In the genomic region with DNA sequence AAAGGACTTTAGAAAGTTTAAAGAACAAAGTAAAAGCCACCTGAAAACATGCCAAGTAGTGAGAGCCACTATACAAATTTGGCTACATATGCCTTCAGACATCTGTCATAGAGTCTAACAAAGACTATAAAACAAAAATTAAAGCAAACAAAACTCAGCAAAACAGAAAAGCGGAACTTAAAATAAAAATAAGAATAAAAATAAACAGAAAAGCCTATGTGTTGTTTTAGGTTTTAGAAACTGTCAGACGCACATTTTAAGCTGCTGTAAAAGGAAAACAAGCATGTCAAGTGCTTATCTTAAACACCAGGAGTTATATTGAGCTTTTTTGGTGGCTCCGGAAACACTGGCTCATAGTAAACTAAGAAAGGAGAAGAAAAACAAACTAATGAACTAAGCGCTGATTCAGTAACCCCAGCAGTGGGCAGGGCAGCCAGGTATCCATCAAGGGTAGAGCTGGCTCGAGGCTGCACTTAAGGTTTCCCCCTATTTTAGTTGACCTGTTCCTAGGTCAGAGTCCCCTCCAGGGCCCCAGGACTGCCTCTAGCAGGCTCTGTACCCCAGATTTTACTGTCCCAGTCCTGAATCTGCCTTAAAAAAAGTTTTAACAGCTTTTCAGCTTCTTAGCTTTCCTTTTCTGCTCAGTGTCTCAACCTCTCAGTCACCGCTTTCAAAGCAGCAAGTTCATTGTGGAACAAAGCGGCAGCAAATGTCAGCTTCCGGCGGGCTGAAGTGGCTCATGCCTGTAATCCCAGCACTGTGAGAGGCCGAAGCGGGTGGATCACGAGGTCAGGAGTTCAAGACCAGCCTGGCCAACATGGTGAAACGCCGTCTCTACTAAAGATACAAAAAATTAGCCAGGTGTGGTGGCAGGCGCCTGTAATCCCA, we compare ENCODE assay signal across 8 cellular contexts. TPM values are rescaled to one million over a fixed set of nuclear protein-coding genes. Genes with fewer than 3 reads are reported as not detected.
DNase-seq lines count a peak whose midpoint lies in the region; ATAC-seq, FAIRE-seq and TF ChIP-seq lines count a peak whose summit lies in the region.

No MANE protein-coding gene starts in this region.

- no peak overlapping the region for H3K18ac ChIP-seq in neuronal stem cell (ENCODE audit: low read length)
- H3K18ac ChIP-seq in trophoblast cell (ENCODE audit: low read length) = no peak overlapping the region

- H4K8ac ChIP-seq in neuronal stem cell (ENCODE audit: low read depth, low read length) = no peak overlapping the region
- no peak overlapping the region for H4K8ac ChIP-seq in trophoblast cell (ENCODE audit: low read depth, low read length)

- no peak overlapping the region for H2BK15ac ChIP-seq in neuronal stem cell (ENCODE audit: low read length)

- H2AK5ac ChIP-seq in neuronal stem cell (ENCODE audit: low read depth, low read length) (no peak overlapping the region), trophoblast cell (ENCODE audit: low read length) (no peak overlapping the region)

- TF ChIP-seq CTCF in astrocyte of the spinal cord (IDR thresholded peaks at IDR 0.05; ENCODE audit: low read depth, low read length) = no peak

- DNase-seq in RPMI7951 (ENCODE audit: low read depth) (peak; percentile 24), astrocyte of the spinal cord (ENCODE audit: low read depth, low spot score) (peak; percentile 7), neuronal stem cell (ENCODE audit: low spot score) (no peak), trophoblast cell (no peak), HTR-8/SVneo (ENCODE audit: insufficient read length, low spot score) (no peak), H7 (no peak)

- H3K36me3 ChIP-seq in neuronal stem cell (replicated peaks in 1 of 2; ENCODE audit: control insufficient read depth in 2 of 2, insufficient read depth in 2 of 2, low read length in 2 of 2) (peaks cover 0 to 6% of the 10 kb centered on the region in 2 donors), trophoblast cell (ENCODE audit: control insufficient read depth in 1 of 2, insufficient read depth in 2 of 2, low read length in 2 of 2) (no peaks in the 10 kb centered on the region), H7 (replicated peaks; ENCODE audit: control insufficient read depth, insufficient read depth, low read length) (no peaks in the 10 kb centered on the region)

- H3K79me1 ChIP-seq in neuronal stem cell (ENCODE audit: low read depth, low read length) = no peaks in the 10 kb centered on the region
- H3K79me1 ChIP-seq in trophoblast cell (ENCODE audit: low read length) = no peaks in the 10 kb centered on the region

- H3K4me3 ChIP-seq in astrocyte of the spinal cord (ENCODE audit: low read depth, low read length) (no peak overlapping the region), neuronal stem cell (ENCODE audit: low read length in 2 of 2) (no peak overlapping the region), trophoblast cell (ENCODE audit: low read depth, low read length) (no peak overlapping the region), H7 (ENCODE audit: insufficient read depth, low read depth, low read length) (no peak overlapping the region)

- H2BK12ac ChIP-seq in neuronal stem cell (ENCODE audit: low read length) (no peak overlapping the region), trophoblast cell (ENCODE audit: low read length) (no peak overlapping the region)

- H3K4me2 ChIP-seq in neuronal stem cell (ENCODE audit: insufficient read depth, low read length, poor library complexity, severe bottlenecking) (no peak overlapping the region), trophoblast cell (ENCODE audit: low read length) (no peak overlapping the region)

- in situ Hi-C loops in astrocyte of the spinal cord (cut with HindIII; ENCODE audit: low sequenced_read_pairs) = no loop called here

- peak; percentile 64 for ATAC-seq in GM18505 (IDR thresholded peaks at IDR 0.05; ENCODE audit: unreplicated experiment)
- peak; percentile 75 for ATAC-seq in HG02588 (IDR thresholded peaks at IDR 0.05; ENCODE audit: unreplicated experiment)

- H2BK5ac ChIP-seq in neuronal stem cell (ENCODE audit: low read length) (no peak overlapping the region), trophoblast cell (ENCODE audit: low read depth, low read length, poor library complexity) (no peak overlapping the region)

- no peak overlapping the region for H4K12ac ChIP-seq in trophoblast cell (ENCODE audit: low read depth, low read length)

- TF ChIP-seq POLR2A in GM18505 (IDR thresholded peaks at IDR 0.05; ENCODE audit: borderline replicate concordance, extremely low read depth, insufficient read depth, insufficient read length) = peak; percentile 41

- H3K23ac ChIP-seq in neuronal stem cell (ENCODE audit: low read depth, low read length, poor library complexity) = no peak overlapping the region
- H3K23ac ChIP-seq in trophoblast cell (ENCODE audit: low read length) = no peak overlapping the region

- H3K27me3 ChIP-seq in neuronal stem cell (ENCODE audit: control insufficient read depth in 3 of 3, insufficient read depth in 3 of 3, low read depth in 1 of 3, low read length in 3 of 3) = no peaks in the 10 kb centered on the region
- H3K27me3 ChIP-seq in trophoblast cell (ENCODE audit: insufficient read depth, low read length) = no peaks in the 10 kb centered on the region
- no peaks in the 10 kb centered on the region for H3K27me3 ChIP-seq in H7 (ENCODE audit: control insufficient read depth, insufficient read depth, low read length)

- no peak for FAIRE-seq in HTR-8/SVneo (lab: Jason Lieb, UNC)

- H3K9me3 ChIP-seq in neuronal stem cell (replicated peaks in 1 of 2; ENCODE audit: control insufficient read depth in 2 of 2, insufficient read depth in 1 of 2, low read depth in 1 of 2, low read length in 2 of 2) = peaks cover 0 to 3% of the 10 kb centered on the region in 2 donors
- no peaks in the 10 kb centered on the region for H3K9me3 ChIP-seq in trophoblast cell (ENCODE audit: insufficient read depth, low read depth, low read length)

- H3K4ac ChIP-seq in neuronal stem cell (ENCODE audit: low read length) (no peak overlapping the region), trophoblast cell (ENCODE audit: low read depth, low read length) (no peak overlapping the region)

- no peaks in the 10 kb centered on the region for H3K79me2 ChIP-seq in trophoblast cell (ENCODE audit: control insufficient read depth, insufficient read depth, low read length, poor library complexity)

- H4K91ac ChIP-seq in neuronal stem cell (ENCODE audit: low read depth, low read length, poor library complexity) (no peak overlapping the region), trophoblast cell (ENCODE audit: low read depth, low read length) (no peak overlapping the region)

- H2AFZ ChIP-seq in neuronal stem cell (ENCODE audit: low read length) (peak overlapping the region; percentile 76), trophoblast cell (ENCODE audit: insufficient read depth, low read length, poor library complexity) (no peak overlapping the region)

- H3K9ac ChIP-seq in neuronal stem cell (ENCODE audit: low read depth, low read length, poor library complexity) (no peak overlapping the region), trophoblast cell (ENCODE audit: low read length) (no peak overlapping the region)

- no peak overlapping the region for H2BK120ac ChIP-seq in neuronal stem cell (ENCODE audit: low read depth, low read length)
- no peak overlapping the region for H2BK120ac ChIP-seq in trophoblast cell (ENCODE audit: insufficient read depth, low read length, poor library complexity)

- no CpG with 5 or more reads among the region's 15 CpGs for WGBS in neuronal stem cell (ENCODE audit: extremely low coverage in 2 of 2, insufficient read length in 2 of 2, insufficient replicate concordance in 1 of 2), 2 donors
- no CpG with 5 or more reads among the region's 15 CpGs for WGBS in trophoblast cell (ENCODE audit: extremely low coverage, insufficient coverage, insufficient read length)

- H3K14ac ChIP-seq in neuronal stem cell (ENCODE audit: low read length) (no peak overlapping the region), trophoblast cell (ENCODE audit: low read length) (no peak overlapping the region)

- peaks cover 0 to 4% of the 10 kb centered on the region in 2 donors for H3K4me1 ChIP-seq in neuronal stem cell (ENCODE audit: control insufficient read depth in 2 of 2, insufficient read depth in 1 of 2, low read depth in 1 of 2, low read length in 2 of 2)
- no peaks in the 10 kb centered on the region for H3K4me1 ChIP-seq in trophoblast cell (ENCODE audit: control insufficient read depth in 1 of 2, insufficient read depth in 2 of 2, low read length in 2 of 2)

- H3K27ac ChIP-seq in neuronal stem cell (replicated peaks; ENCODE audit: low read length) = no peak overlapping the region
- H3K27ac ChIP-seq in trophoblast cell (ENCODE audit: low read depth, low read length) = no peak overlapping the region

RNA-seq across cellular contexts. Expression of gene RMC1, which starts 15.3 kb away (rescaled TPM):
- total RNA-seq in RPMI7951 (2014; rRNA removed; shearing (Covaris generic)) = 19.4 and 23.8 TPM in 2 replicates
- polyA plus RNA-seq in neuronal stem cell (2013, experiment 1 of 2) = 22.7 TPM
- 20.9 TPM for polyA plus RNA-seq in neuronal stem cell (2013, experiment 2 of 2)
- polyA plus RNA-seq in trophoblast cell (2013) = 29.1 and 31.9 TPM in 2 replicates
- 13.0 and 15.1 TPM in 2 replicates for total RNA-seq in H7 (2014; rRNA removed; shearing (Covaris generic))

RNA-seq across cellular contexts. Expression of gene RIOK3, which starts 34.9 kb away (rescaled TPM):
- total RNA-seq in RPMI7951 (2014; rRNA removed; shearing (Covaris generic)) = 40.7 and 58.0 TPM in 2 replicates
- 18.9 TPM for polyA plus RNA-seq in neuronal stem cell (2013, experiment 1 of 2)
- polyA plus RNA-seq in neuronal stem cell (2013, experiment 2 of 2) = 20.2 TPM
- polyA plus RNA-seq in trophoblast cell (2013) = 41.2 and 42.7 TPM in 2 replicates
- 23.1 and 44.6 TPM in 2 replicates for total RNA-seq in H7 (2014; rRNA removed; shearing (Covaris generic))

Comparison
In these comparisons a context has a peak if more than half of its experiments do, and no peak if none do; other contexts are left out.
1. DNase-seq: peak in RPMI7951 (single experiment) and astrocyte of the spinal cord (single experiment); none in neuronal stem cell (single experiment), trophoblast cell (0 of 2), HTR-8/SVneo (single experiment) and H7 (single experiment).